In genomic region chr6:2990179-2990931, GRCh38 we compare ENCODE assay signal across 8 cellular contexts. TPM values are rescaled to one million over a fixed set of nuclear protein-coding genes. Genes with fewer than 3 reads are reported as not detected.
DNase-seq lines count a peak whose midpoint lies in the region; ATAC-seq and TF ChIP-seq lines count a peak whose summit lies in the region.

No MANE protein-coding gene starts in this region.

- POLR2A ChIA-PET in CD4-positive, alpha-beta memory T cell (lab: Charles Lee; ENCODE audit: partially characterized antibody), result interaction anchor here (0.6 to 8.5 kb wide), 46 partner anchors 9 to 1146 kb away, joined by 3 to 248 read pairs (median 9); partner anchors contain the start of genes BPHL, FAM50B, NQO2 and RIPK1
- POLR2A ChIA-PET in WTC11 (lab: Charles Lee), result interaction anchor here (0.6 to 4.3 kb wide), 7 partner anchors 10 to 149 kb away, joined by 3 to 25 read pairs (median 12); partner anchors contain the start of genes NQO2 and SERPINB1

- CTCF ChIA-PET in CD4-positive, alpha-beta memory T cell (lab: Charles Lee; ENCODE audit: partially characterized antibody), result interaction anchor here (0.7 to 8.3 kb wide), 29 partner anchors 8 to 858 kb away, joined by 3 to 108 read pairs (median 6); partner anchors contain the start of genes FAM50B, MYLK4, NQO2 and RIPK1
- CTCF ChIA-PET in WTC11 (lab: Charles Lee), result interaction anchor here (0.6 to 9.1 kb wide), 14 partner anchors 9 to 261 kb away, joined by 3 to 203 read pairs (median 5); partner anchors contain the start of genes NQO2 and SERPINB1

- H3K4me1 Mint-ChIP-seq in CD4-positive, alpha-beta memory T cell, result peaks cover 19 to 37% (median 27%) of the 10 kb centered on the region in 4 donors
- H3K4me1 Mint-ChIP-seq in WTC11, result peaks cover 47% of the 10 kb centered on the region

- peak overlapping the region; percentile 95 for H3K9ac ChIP-seq in HUES6 (ENCODE audit: low read length)

- H3K9me3 Mint-ChIP-seq in CD4-positive, alpha-beta memory T cell, result no peaks in the 10 kb centered on the region
- H3K9me3 Mint-ChIP-seq in WTC11, result 0 out of 2 replicates have a peak, but pooled peaks cover 5% of the 10 kb centered on the region

- H3K27me3 ChIP-seq in CD4-positive, alpha-beta memory T cell (ENCODE audit: insufficient read depth, low read length), result no peaks in the 10 kb centered on the region
- H3K27me3 ChIP-seq in HUES6 (ENCODE audit: control insufficient read depth, insufficient read depth, low read length) (no peaks in the 10 kb centered on the region), osteoblast (ENCODE audit: insufficient read depth, low read length) (no peaks in the 10 kb centered on the region)

- H3K4me2 ChIP-seq in osteoblast (ENCODE audit: insufficient read depth, low read length), result peak overlapping the region; percentile 98

- peak overlapping the region; percentile 92 to 98 (median 98) for H3K4me3 Mint-ChIP-seq in CD4-positive, alpha-beta memory T cell
- peak overlapping the region; percentile 93 for H3K4me3 Mint-ChIP-seq in WTC11

- H3K79me2 ChIP-seq in osteoblast (ENCODE audit: insufficient read depth, low read length), result no peaks in the 10 kb centered on the region

- H4K20me1 ChIP-seq in osteoblast (ENCODE audit: insufficient read depth, low read length), result no peaks in the 10 kb centered on the region

- H3K27me3 Mint-ChIP-seq in CD4-positive, alpha-beta memory T cell, result no peaks in the 10 kb centered on the region
- no peaks in the 10 kb centered on the region for H3K27me3 Mint-ChIP-seq in WTC11 (ENCODE audit: low read depth)

- intact Hi-C loops in CD4-positive, alpha-beta memory T cell (cut with micrococcal nuclease), result loop anchor here (10.0 kb wide), 1 partner anchor 464 kb away; the partner anchor contains the start of gene SLC22A23

- DNase-seq in CD4-positive, alpha-beta memory T cell, result no peak
- DNase-seq in WTC11 (ENCODE audit: low spot score) (no peak), fibroblast of mammary gland (ENCODE audit: low read depth) (peak; percentile 26), osteoblast (ENCODE audit: insufficient read length, low spot score, missing footprints) (no peak), NCI-H446 (lab: John Stamatoyannopoulos, UW) (no peak)

- TF ChIP-seq CTCF in WTC11 (IDR thresholded peaks at IDR 0.05) (no peak), fibroblast of mammary gland (conservative IDR thresholded peaks at IDR 0.05; ENCODE audit: control insufficient read depth, insufficient read depth, low read depth, low read length) (no peak), osteoblast (IDR thresholded peaks at IDR 0.05; ENCODE audit: extremely low read depth, low read depth, low read length) (no peak)

- H3K36me3 Mint-ChIP-seq in CD4-positive, alpha-beta memory T cell, result peaks cover 0 to 10% of the 10 kb centered on the region in 2 donors
- no peaks in the 10 kb centered on the region for H3K36me3 Mint-ChIP-seq in WTC11

- peaks cover 26% of the 10 kb centered on the region for H3K4me1 ChIP-seq in CD4-positive, alpha-beta memory T cell (ENCODE audit: insufficient read depth, low read length)
- peaks cover 40% of the 10 kb centered on the region for H3K4me1 ChIP-seq in HUES6 (ENCODE audit: control insufficient read depth, insufficient read depth, low read length)
- H3K4me1 ChIP-seq in osteoblast (ENCODE audit: insufficient read depth, low read length), result peaks cover 26% of the 10 kb centered on the region

- H3K4me3 ChIP-seq in CD4-positive, alpha-beta memory T cell (ENCODE audit: low read length in 2 of 2), result peak overlapping the region; percentile 52 to 66
- H3K4me3 ChIP-seq in HUES6 (ENCODE audit: low read depth, low read length) (peak overlapping the region; percentile 66), fibroblast of mammary gland (ENCODE audit: control insufficient read depth, low read depth, low read length) (peak overlapping the region; percentile 73), osteoblast (ENCODE audit: insufficient read depth, low read length) (peak overlapping the region; percentile 85)

- ATAC-seq in WTC11, result no peak
- ATAC-seq in HG03457 (IDR thresholded peaks at IDR 0.05; ENCODE audit: unreplicated experiment), result no peak
- no peak for ATAC-seq in HG03025 (IDR thresholded peaks at IDR 0.05; ENCODE audit: low FRiP score, unreplicated experiment)

- peak overlapping the region; percentile 72 for H2AFZ ChIP-seq in osteoblast (ENCODE audit: low read length)

- no peaks in the 10 kb centered on the region for H3K9me3 ChIP-seq in CD4-positive, alpha-beta memory T cell (ENCODE audit: control insufficient read depth in 1 of 2, low read length in 2 of 2)
- H3K9me3 ChIP-seq in HUES6 (ENCODE audit: control insufficient read depth, insufficient read depth, low read depth, low read length) (no peaks in the 10 kb centered on the region), osteoblast (ENCODE audit: low read depth, low read length) (no peaks in the 10 kb centered on the region)

- peak overlapping the region; percentile 99 to 100 (median 100) for H3K27ac Mint-ChIP-seq in CD4-positive, alpha-beta memory T cell
- peak overlapping the region; percentile 100 for H3K27ac Mint-ChIP-seq in WTC11

- H3K27ac ChIP-seq in CD4-positive, alpha-beta memory T cell (ENCODE audit: low read depth, low read length), result peak overlapping the region; percentile 92
- peak overlapping the region; percentile 99 for H3K27ac ChIP-seq in HUES6 (ENCODE audit: low read depth, low read length)
- peak overlapping the region; percentile 100 for H3K27ac ChIP-seq in osteoblast (ENCODE audit: low read depth, low read length)

- no peaks in the 10 kb centered on the region for H3K36me3 ChIP-seq in CD4-positive, alpha-beta memory T cell (ENCODE audit: insufficient read depth, low read length)
- H3K36me3 ChIP-seq in HUES6 (ENCODE audit: control insufficient read depth, insufficient read depth, low read length), result no peaks in the 10 kb centered on the region
- no peaks in the 10 kb centered on the region for H3K36me3 ChIP-seq in osteoblast (ENCODE audit: insufficient read depth, low read length)

TF ChIP-seq in WTC11, 78 proteins besides CTCF, POLR2A, EP300 and RAD21:
- TF ChIP-seq FOXJ3 (CRISPR knock-in tag; IDR thresholded peaks at IDR 0.05; ENCODE audit: borderline replicate concordance), result no peak
- no peak for TF ChIP-seq ZNF416 (CRISPR knock-in tag; IDR thresholded peaks at IDR 0.05)

RNA-seq across cellular contexts. Expression of gene NQO2, which starts 9.3 kb away (rescaled TPM):
- total RNA-seq in CD4-positive, alpha-beta memory T cell, result 10 to 100 TPM; 34.2 to 36.6 TPM
- polyA plus RNA-seq in CD4-positive, alpha-beta memory T cell, result 10 to 100 TPM; 49.1 to 53.1 TPM
- 119 to 152 TPM (median 150 TPM) in 3 replicates for total RNA-seq in WTC11 (2021)
- total RNA-seq in osteoblast, result 19.7 and 45.2 TPM in 2 replicates

RNA-seq across cellular contexts. Expression of gene SERPINB6, which starts 19.0 kb away (rescaled TPM):
- 10 to 100 TPM; 41.2 to 41.9 TPM for total RNA-seq in CD4-positive, alpha-beta memory T cell
- 10 to 100 TPM; 47.1 to 58.0 TPM for polyA plus RNA-seq in CD4-positive, alpha-beta memory T cell
- total RNA-seq in WTC11 (2021), result 28.0 to 33.7 TPM (median 32.9 TPM) in 3 replicates
- 80.7 and 83.2 TPM in 2 replicates for total RNA-seq in osteoblast
